Comparison of ENCODE assay signal across 1 cellular context in the genomic region with DNA sequence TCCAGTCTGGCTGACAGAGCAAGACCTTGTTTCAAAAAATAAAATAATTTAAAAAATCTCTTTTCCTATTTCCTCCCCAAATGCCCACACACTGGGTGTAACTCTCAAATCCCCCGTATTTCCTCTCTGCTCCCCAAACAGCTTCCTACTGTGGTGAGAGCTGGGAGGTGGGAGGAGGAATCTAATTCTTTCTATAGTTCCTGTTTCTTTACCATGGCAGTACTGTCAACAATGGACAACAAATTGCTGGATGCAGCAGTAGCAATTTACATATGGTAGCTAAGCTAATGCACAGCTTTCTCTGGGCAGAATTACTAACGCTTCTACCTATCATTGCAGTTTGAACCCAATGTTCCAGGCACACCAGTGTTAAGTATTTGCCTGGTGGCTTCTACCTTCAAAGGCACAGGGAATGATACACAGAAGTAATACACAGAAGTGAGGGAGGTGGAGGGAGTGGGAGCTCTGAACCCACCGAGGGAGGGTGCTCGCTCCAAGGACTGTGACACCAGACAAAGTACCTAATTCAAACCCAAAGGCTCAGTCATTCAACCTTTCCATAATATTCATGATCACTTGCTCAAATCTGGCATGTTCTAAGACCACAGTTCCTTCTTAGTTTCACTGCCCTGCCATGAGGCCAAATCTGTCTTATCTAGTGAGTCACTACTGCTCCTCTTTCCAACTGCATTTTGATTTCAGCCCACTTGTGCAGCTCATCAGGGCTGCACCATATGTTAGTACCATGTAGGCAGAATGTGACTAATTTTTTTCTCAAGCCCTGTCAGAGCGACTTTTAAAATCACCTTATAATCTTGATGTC.
TF ChIP-seq lines count a peak whose summit lies in the region.

No MANE protein-coding gene starts in this region.

TF ChIP-seq in K562, 482 proteins besides CTCF, POLR2A, EP300 and RAD21 (continued from another document):
- TF ChIP-seq, protein P1, sequence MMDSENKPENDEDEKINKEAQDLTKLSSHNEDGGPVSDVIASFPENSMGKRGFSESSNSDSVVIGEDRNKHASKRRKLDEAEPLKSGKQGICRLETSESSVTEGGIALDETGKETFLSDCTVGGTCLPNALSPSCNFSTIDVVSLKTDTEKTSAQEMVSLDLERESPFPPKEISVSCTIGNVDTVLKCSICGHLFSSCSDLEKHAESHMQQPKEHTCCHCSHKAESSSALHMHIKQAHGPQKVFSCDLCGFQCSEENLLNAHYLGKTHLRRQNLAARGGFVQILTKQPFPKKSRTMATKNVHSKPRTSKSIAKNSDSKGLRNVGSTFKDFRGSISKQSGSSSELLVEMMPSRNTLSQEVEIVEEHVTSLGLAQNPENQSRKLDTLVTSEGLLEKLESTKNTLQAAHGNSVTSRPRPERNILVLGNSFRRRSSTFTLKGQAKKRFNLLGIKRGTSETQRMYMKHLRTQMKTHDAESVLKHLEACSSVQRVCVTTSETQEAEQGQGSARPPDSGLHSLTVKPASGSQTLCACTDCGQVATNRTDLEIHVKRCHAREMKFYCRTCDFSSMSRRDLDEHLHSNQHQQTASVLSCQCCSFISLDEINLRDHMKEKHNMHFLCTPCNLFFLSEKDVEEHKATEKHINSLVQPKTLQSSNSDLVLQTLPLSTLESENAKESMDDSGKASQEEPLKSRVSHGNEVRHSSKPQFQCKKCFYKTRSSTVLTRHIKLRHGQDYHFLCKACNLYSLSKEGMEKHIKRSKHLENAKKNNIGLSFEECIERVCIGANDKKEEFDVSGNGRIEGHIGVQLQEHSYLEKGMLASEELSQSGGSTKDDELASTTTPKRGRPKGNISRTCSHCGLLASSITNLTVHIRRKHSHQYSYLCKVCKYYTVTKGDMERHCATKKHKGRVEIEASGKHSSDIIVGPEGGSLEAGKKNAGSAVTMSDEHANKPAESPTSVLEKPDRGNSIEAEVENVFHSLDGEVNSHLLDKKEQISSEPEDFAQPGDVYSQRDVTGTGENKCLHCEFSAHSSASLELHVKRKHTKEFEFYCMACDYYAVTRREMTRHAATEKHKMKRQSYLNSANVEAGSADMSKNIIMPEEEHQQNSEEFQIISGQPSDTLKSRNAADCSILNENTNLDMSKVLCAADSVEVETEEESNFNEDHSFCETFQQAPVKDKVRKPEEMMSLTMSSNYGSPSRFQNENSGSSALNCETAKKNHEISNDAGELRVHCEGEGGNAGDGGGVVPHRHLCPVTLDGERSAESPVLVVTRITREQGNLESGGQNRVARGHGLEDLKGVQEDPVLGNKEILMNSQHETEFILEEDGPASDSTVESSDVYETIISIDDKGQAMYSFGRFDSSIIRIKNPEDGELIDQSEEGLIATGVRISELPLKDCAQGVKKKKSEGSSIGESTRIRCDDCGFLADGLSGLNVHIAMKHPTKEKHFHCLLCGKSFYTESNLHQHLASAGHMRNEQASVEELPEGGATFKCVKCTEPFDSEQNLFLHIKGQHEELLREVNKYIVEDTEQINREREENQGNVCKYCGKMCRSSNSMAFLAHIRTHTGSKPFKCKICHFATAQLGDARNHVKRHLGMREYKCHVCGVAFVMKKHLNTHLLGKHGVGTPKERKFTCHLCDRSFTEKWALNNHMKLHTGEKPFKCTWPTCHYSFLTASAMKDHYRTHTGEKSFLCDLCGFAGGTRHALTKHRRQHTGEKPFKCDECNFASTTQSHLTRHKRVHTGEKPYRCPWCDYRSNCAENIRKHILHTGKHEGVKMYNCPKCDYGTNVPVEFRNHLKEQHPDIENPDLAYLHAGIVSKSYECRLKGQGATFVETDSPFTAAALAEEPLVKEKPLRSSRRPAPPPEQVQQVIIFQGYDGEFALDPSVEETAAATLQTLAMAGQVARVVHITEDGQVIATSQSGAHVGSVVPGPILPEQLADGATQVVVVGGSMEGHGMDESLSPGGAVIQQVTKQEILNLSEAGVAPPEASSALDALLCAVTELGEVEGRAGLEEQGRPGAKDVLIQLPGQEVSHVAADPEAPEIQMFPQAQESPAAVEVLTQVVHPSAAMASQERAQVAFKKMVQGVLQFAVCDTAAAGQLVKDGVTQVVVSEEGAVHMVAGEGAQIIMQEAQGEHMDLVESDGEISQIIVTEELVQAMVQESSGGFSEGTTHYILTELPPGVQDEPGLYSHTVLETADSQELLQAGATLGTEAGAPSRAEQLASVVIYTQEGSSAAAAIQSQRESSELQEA (IDR thresholded peaks at IDR 0.05; ENCODE audit: low read depth): no peak
- TF ChIP-seq BMI1 (IDR thresholded peaks at IDR 0.05; ENCODE audit: low read length): no peak
